In genomic region chr5:6674886-6675285, GRCh38 we compare ENCODE assay signal across 17 cellular contexts.
"Had no signal": no experiment of that assay in that cellular context is flagged by ENCODE, and none has a peak within 500 bp of the region (broad histone marks: within the 10 kb centered on the region; RNA-seq: fewer than 3 reads in every experiment).

No MANE protein-coding gene starts in this region.

- H3K27ac Mint-ChIP-seq: T-cell had no signal

- H3K4me3 Mint-ChIP-seq: T-cell had no signal

- ATAC-seq: Panc1, Right ventricle myocardium inferior, T-cell had no signal

- H3K4me1 Mint-ChIP-seq: T-cell had no signal

- DNase-seq: Karpas-422, MM.1S, MV-4-11, NCI-H1092, NCI-H1105, NCI-H1436, NCI-H1694, NCI-H2081 treated with DMSO at 0.1 percent for 48 hours, NCI-H2227 treated with DMSO at 0.1 percent for 48 hours, NCI-H446, NCI-H524 treated with DMSO at 0.1 percent for 48 hours, PC-9, SIG-M5, SK-N-SH, T-cell had no signal
